In genomic region chr12:125097427-125097826, GRCh38 we compare ENCODE assay signal across 26 cellular contexts.
"Had no signal": no experiment of that assay in that cellular context is flagged by ENCODE, and none has a peak within 500 bp of the region (broad histone marks: within the 10 kb centered on the region; RNA-seq: fewer than 3 reads in every experiment).

No MANE protein-coding gene starts in this region.

- ATAC-seq: activated T-helper 17 cell treated with anti-CD3 and anti-CD28 coated beads, Interleukin-2, amount 50 U/mL, for 72 hours had no signal

- H3K27ac Mint-ChIP-seq: activated B cell treated with CpG ODN at 0.5 μM for 24 hours; activated CD4-positive, alpha-beta memory T cell treated with anti-CD3 and anti-CD28 coated beads, Interleukin-2, amount 10 ng/mL, durations not matched to agents 7 days and 5 days; activated naive CD4-positive, alpha-beta T cell treated with anti-CD3 and anti-CD28 coated beads for 36 hours; activated naive CD8-positive, alpha-beta T cell; activated T-helper 17 cell treated with anti-CD3 and anti-CD28 coated beads, Interleukin-2, amount 50 U/mL, for 72 hours; brain; T-helper 1 cell treated with Interleukin-12 subunit alpha and Interleukin-12 subunit beta and Interleukin-4 antibody, amounts not matched to agents 30 μg/mL and 1 μg/mL, for 36 hours had no signal

- H3K9me3 Mint-ChIP-seq: activated B cell treated with CpG ODN at 0.5 μM for 24 hours; activated CD4-positive, alpha-beta memory T cell treated with anti-CD3 and anti-CD28 coated beads, Interleukin-2, amount 10 ng/mL, durations not matched to agents 7 days and 5 days; activated naive CD4-positive, alpha-beta T cell treated with anti-CD3 and anti-CD28 coated beads for 36 hours; activated T-helper 17 cell treated with anti-CD3 and anti-CD28 coated beads, Interleukin-2, amount 50 U/mL, for 72 hours; brain; T-helper 1 cell treated with Interleukin-12 subunit alpha and Interleukin-12 subunit beta and Interleukin-4 antibody, amounts not matched to agents 30 μg/mL and 1 μg/mL, for 36 hours had no signal

- H3K36me3 ChIP-seq: cardiac muscle cell had no signal

- H3K4me3 ChIP-seq: cardiac muscle cell, Peyer's patch had no signal

- H3K4me1 Mint-ChIP-seq: activated B cell treated with CpG ODN at 0.5 μM for 24 hours; activated T-helper 17 cell treated with anti-CD3 and anti-CD28 coated beads, Interleukin-2, amount 50 U/mL, for 72 hours had no signal

- H3K27ac ChIP-seq: cardiac muscle cell, Peyer's patch had no signal

- DNase-seq: activated B cell treated with CpG ODN at 0.5 μM for 24 hours; activated CD4-positive, alpha-beta memory T cell treated with anti-CD3 and anti-CD28 coated beads, Interleukin-2, amount 10 ng/mL, durations not matched to agents 7 days and 5 days; activated CD4-positive, alpha-beta T cell treated with anti-CD3 and anti-CD28 coated beads for 1 hour; activated CD4-positive, alpha-beta T cell treated with anti-CD3 and anti-CD28 coated beads, Interleukin-2, amount 50 U/mL, for 1 hour; activated gamma-delta T cell; activated naive CD4-positive, alpha-beta T cell treated with anti-CD3 and anti-CD28 coated beads for 36 hours; activated T-cell treated with anti-CD3 and anti-CD28 coated beads for 4 hours; activated T-cell treated with anti-CD3 and anti-CD28 coated beads, Interleukin-2, amount 50 U/mL, for 48 hours; amygdala; Kasumi-1; MV-4-11; NCI-H1092 treated with DMSO at 0.1 percent for 48 hours; NCI-H1417 treated with DMSO at 0.1 percent for 48 hours; NCI-H1694; NCI-H2029 treated with DMSO at 0.1 percent for 48 hours; NCI-H345; NCI-H510A; NCI-H526 treated with DMSO at 0.1 percent for 48 hours; NK-92 treated with Interleukin-12 subunit alpha and Interleukin-12 subunit beta, amount 100 ng/mL, for 24 hours; Peyer's patch; SHP77 had no signal

- H3K4me3 Mint-ChIP-seq: activated B cell treated with CpG ODN at 0.5 μM for 24 hours; activated CD4-positive, alpha-beta memory T cell treated with anti-CD3 and anti-CD28 coated beads, Interleukin-2, amount 10 ng/mL, durations not matched to agents 7 days and 5 days; activated naive CD4-positive, alpha-beta T cell treated with anti-CD3 and anti-CD28 coated beads for 36 hours; activated naive CD8-positive, alpha-beta T cell; activated T-helper 17 cell treated with anti-CD3 and anti-CD28 coated beads, Interleukin-2, amount 50 U/mL, for 72 hours; brain; T-helper 1 cell treated with Interleukin-12 subunit alpha and Interleukin-12 subunit beta and Interleukin-4 antibody, amounts not matched to agents 30 μg/mL and 1 μg/mL, for 36 hours had no signal

- H3K9me3 ChIP-seq: Peyer's patch had no signal

- H3K27me3 ChIP-seq: cardiac muscle cell, Peyer's patch had no signal

- H3K27me3 Mint-ChIP-seq: activated B cell treated with CpG ODN at 0.5 μM for 24 hours; activated CD4-positive, alpha-beta memory T cell treated with anti-CD3 and anti-CD28 coated beads, Interleukin-2, amount 10 ng/mL, durations not matched to agents 7 days and 5 days; activated naive CD8-positive, alpha-beta T cell; activated T-helper 17 cell treated with anti-CD3 and anti-CD28 coated beads, Interleukin-2, amount 50 U/mL, for 72 hours had no signal
